25 cellular contexts compared by ENCODE assay signal in the genomic region with DNA sequence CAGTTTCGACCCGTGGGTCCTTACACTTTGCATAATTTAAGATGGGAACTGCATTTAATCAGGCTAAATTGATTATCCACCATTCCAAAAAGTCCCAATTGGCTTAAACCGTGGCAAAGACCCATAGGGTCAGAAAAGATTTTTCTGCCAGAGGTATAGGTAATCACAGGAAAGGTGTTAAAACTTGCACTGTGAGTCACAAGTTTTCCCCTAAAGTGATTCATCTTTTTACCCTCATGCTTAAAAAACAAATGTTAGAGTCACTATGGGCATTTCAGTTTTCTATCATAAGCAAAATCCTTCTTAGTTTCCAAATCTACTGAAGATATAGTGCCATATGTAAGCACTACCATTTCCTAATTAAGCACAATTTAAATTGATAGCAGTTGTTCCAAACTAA.
"Had no signal": no experiment of that assay in that cellular context is flagged by ENCODE, and none has a peak within 500 bp of the region (broad histone marks: within the 10 kb centered on the region; RNA-seq: fewer than 3 reads in every experiment).

No MANE protein-coding gene starts in this region.

- H3K27ac ChIP-seq: dorsolateral prefrontal cortex, esophagus muscularis mucosa, heart right ventricle, neural progenitor cell, parathyroid adenoma, right atrium auricular region, stomach, thyroid gland had no signal

- H3K4me3 Mint-ChIP-seq: naive thymus-derived CD4-positive, alpha-beta T cell; nephron; neural progenitor cell; type B pancreatic cell had no signal

- H3K4me1 Mint-ChIP-seq: naive thymus-derived CD4-positive, alpha-beta T cell; nephron; neural progenitor cell had no signal

- DNase-seq: dorsolateral prefrontal cortex; effector CD4-positive, alpha-beta T cell; foreskin melanocyte; glutamatergic neuron; heart right ventricle; hippocampal formation; mesendoderm; midbrain; naive thymus-derived CD4-positive, alpha-beta T cell; stimulated activated CD4-positive, alpha-beta T cell treated with anti-CD3 and anti-CD28 coated beads, Interleukin-12 subunit alpha, Interleukin-12 subunit beta, amount 100 ng/mL, for 4 hours; stimulated activated CD4-positive, alpha-beta T cell treated with anti-CD3 and anti-CD28 coated beads, Interleukin-1b, Interleukin-23, amount 100 ng/mL, for 48 hours; stimulated activated CD4-positive, alpha-beta T cell treated with anti-CD3 and anti-CD28 coated beads, Interleukin-4, amount 100 ng/mL, for 1 hour; stimulated activated CD8-positive, alpha-beta memory T cell treated with anti-CD3 and anti-CD28 coated beads, Interleukin-4, amount 100 ng/mL, for 48 hours; stimulated activated naive CD4-positive, alpha-beta T cell; stomach; thyroid gland had no signal

- H3K27ac Mint-ChIP-seq: naive thymus-derived CD4-positive, alpha-beta T cell; neural progenitor cell; progenitor cell of endocrine pancreas; type B pancreatic cell had no signal

- ATAC-seq: heart right ventricle; left lobe of liver; naive thymus-derived CD4-positive, alpha-beta T cell; sciatic nerve had no signal

- H3K36me3 Mint-ChIP-seq: naive thymus-derived CD4-positive, alpha-beta T cell; neural progenitor cell; type B pancreatic cell had no signal

- H3K9me3 Mint-ChIP-seq: naive thymus-derived CD4-positive, alpha-beta T cell; nephron; neural progenitor cell; type B pancreatic cell had no signal

- H3K27me3 Mint-ChIP-seq: naive thymus-derived CD4-positive, alpha-beta T cell; progenitor cell of endocrine pancreas; type B pancreatic cell had no signal
